In genomic region chr1:1434812-1435093, GRCh38 we compare ENCODE assay signal across 11 cellular contexts. TPM values are rescaled to one million over a fixed set of nuclear protein-coding genes. Genes with fewer than 3 reads are reported as not detected.
DNase-seq lines count a peak whose midpoint lies in the region; TF ChIP-seq lines count a peak whose summit lies in the region.
"Had no signal": no experiment of that assay in that cellular context is flagged by ENCODE, and none has a peak within 500 bp of the region (broad histone marks: within the 10 kb centered on the region; RNA-seq: fewer than 3 reads in every experiment).

No MANE protein-coding gene starts in this region.

- DNase-seq in activated naive CD4-positive, alpha-beta T cell treated with anti-CD3 and anti-CD28 coated beads for 36 hours = no peak
- no peak for DNase-seq in activated naive CD4-positive, alpha-beta T cell (lab: John Stamatoyannopoulos, UW)
- DNase-seq in MCF 10A (ENCODE audit: unreplicated experiment) (no peak), tibial nerve (ENCODE audit: low spot score in 2 of 2) (no peak), anterior cingulate cortex (lab: John Stamatoyannopoulos, UW) (no peak), NCI-H2227 (lab: John Stamatoyannopoulos, UW; ENCODE audit: unreplicated experiment) (no peak), NCI-H526 treated with DMSO at 0.1 percent for 48 hours (lab: John Stamatoyannopoulos, UW) (no peak)
- DNase-seq: NCI-H2029 had no signal

- H3K4me3 ChIP-seq in mucosa of rectum (ENCODE audit: low read length in 2 of 2) (peak overlapping the region; percentile 62 to 71), tibial nerve (peak overlapping the region; percentile 24 to 72 (median 46))

- peak overlapping the region; percentile 50 for H3K4me3 Mint-ChIP-seq in activated naive CD4-positive, alpha-beta T cell treated with anti-CD3 and anti-CD28 coated beads for 36 hours
- peak overlapping the region; percentile 53 for H3K4me3 Mint-ChIP-seq in MCF 10A (ENCODE audit: unreplicated experiment)

- TF ChIP-seq POLR2A in tibial nerve (IDR thresholded peaks at IDR 0.05) = no peak

- TF ChIP-seq EP300 in tibial nerve (IDR thresholded peaks at IDR 0.05) = no peak

- CTCF ChIA-PET in activated naive CD4-positive, alpha-beta T cell treated with anti-CD3 and anti-CD28 coated beads for 36 hours (lab: Charles Lee) = no interaction called here
- CTCF ChIA-PET in MCF 10A (lab: Yijun Ruan, JAX) = no interaction called here

- H3K27me3 ChIP-seq in mucosa of rectum (ENCODE audit: control insufficient read depth in 2 of 2, insufficient read depth in 2 of 2, low read length in 2 of 2) = peaks cover 4% of the 10 kb centered on the region in 2 donors
- H3K27me3 ChIP-seq in tibial nerve = peaks cover 0 to 6% of the 10 kb centered on the region in 2 donors

- 60 to 100% methylated on average over 1 to 3 of the region's 3 CpGs for WGBS in tibial nerve, 2 donors

- no peak overlapping the region for H3K27ac Mint-ChIP-seq in activated naive CD4-positive, alpha-beta T cell treated with anti-CD3 and anti-CD28 coated beads for 36 hours
- no peak overlapping the region for H3K27ac Mint-ChIP-seq in MCF 10A (ENCODE audit: low read depth, unreplicated experiment)
- H3K27ac Mint-ChIP-seq: dendritic cell treated with granulocyte-macrophage colony-stimulating factor and Interleukin-4, amounts not matched to agents 40 ng/mL and 50 ng/mL, for 4 days had no signal

- no peaks in the 10 kb centered on the region for H3K9me3 Mint-ChIP-seq in activated naive CD4-positive, alpha-beta T cell treated with anti-CD3 and anti-CD28 coated beads for 36 hours
- H3K9me3 Mint-ChIP-seq in MCF 10A (ENCODE audit: unreplicated experiment) = no peaks in the 10 kb centered on the region
- H3K9me3 Mint-ChIP-seq: dendritic cell treated with granulocyte-macrophage colony-stimulating factor and Interleukin-4, amounts not matched to agents 40 ng/mL and 50 ng/mL, for 4 days had no signal

- POLR2A ChIA-PET in MCF 10A (lab: Yijun Ruan, JAX) = no interaction called here

- peak overlapping the region; percentile 49 to 55 for H3K9ac ChIP-seq in mucosa of rectum (ENCODE audit: low read depth in 1 of 2, low read length in 2 of 2)

- peaks cover 58 to 62% of the 10 kb centered on the region in 2 donors for H3K4me1 ChIP-seq in mucosa of rectum (ENCODE audit: control insufficient read depth in 2 of 2, insufficient read depth in 2 of 2, low read length in 2 of 2)
- H3K4me1 ChIP-seq in tibial nerve = peaks cover 10 to 93% (median 70%) of the 10 kb centered on the region in 4 donors

- H3K4me1 Mint-ChIP-seq in activated naive CD4-positive, alpha-beta T cell treated with anti-CD3 and anti-CD28 coated beads for 36 hours (ENCODE audit: low read depth) = peaks cover 11% of the 10 kb centered on the region
- no peaks in the 10 kb centered on the region for H3K4me1 Mint-ChIP-seq in MCF 10A (ENCODE audit: insufficient read depth, unreplicated experiment)

- intact Hi-C loops in activated naive CD4-positive, alpha-beta T cell treated with anti-CD3 and anti-CD28 coated beads for 36 hours (cut with micrococcal nuclease) = no loop called here
- intact Hi-C loops in MCF 10A (cut with micrococcal nuclease) = no loop called here

- H3K36me3 Mint-ChIP-seq in activated naive CD4-positive, alpha-beta T cell treated with anti-CD3 and anti-CD28 coated beads for 36 hours (ENCODE audit: low read depth) = no peaks in the 10 kb centered on the region
- H3K36me3 Mint-ChIP-seq in MCF 10A (ENCODE audit: insufficient read depth, unreplicated experiment) = no peaks in the 10 kb centered on the region

- H3K27me3 Mint-ChIP-seq in activated naive CD4-positive, alpha-beta T cell treated with anti-CD3 and anti-CD28 coated beads for 36 hours (ENCODE audit: low read depth) = peaks cover 25% of the 10 kb centered on the region
- no peaks in the 10 kb centered on the region for H3K27me3 Mint-ChIP-seq in MCF 10A (ENCODE audit: insufficient read depth, unreplicated experiment)

- H3K9me3 ChIP-seq in mucosa of rectum (ENCODE audit: control insufficient read depth in 2 of 2, low read length in 2 of 2) = no peaks in the 10 kb centered on the region
- no peaks in the 10 kb centered on the region for H3K9me3 ChIP-seq in tibial nerve

- H3K27ac ChIP-seq in mucosa of rectum (ENCODE audit: low read depth in 2 of 2, low read length in 2 of 2) = peak overlapping the region; percentile 92 to 93
- peak overlapping the region; percentile 49 to 99 (median 86) for H3K27ac ChIP-seq in tibial nerve

- H3K36me3 ChIP-seq in mucosa of rectum (ENCODE audit: control insufficient read depth in 2 of 2, insufficient read depth in 2 of 2, low read length in 2 of 2) = no peaks in the 10 kb centered on the region
- H3K36me3 ChIP-seq in tibial nerve = peaks cover 0 to 12% (median 0%) of the 10 kb centered on the region in 3 donors

- BruUV-seq in MCF 10A (replicated peaks; lab: Mats Ljungman, UMichigan) = no TSS peak

- TF ChIP-seq CTCF in MCF 10A (IDR thresholded peaks at IDR 0.05; ENCODE audit: unreplicated experiment) (no peak), tibial nerve (IDR thresholded peaks at IDR 0.05) (no peak)

RNA-seq across cellular contexts. Expression of gene VWA1, which starts 0.7 kb away (rescaled TPM):
- total RNA-seq in activated naive CD4-positive, alpha-beta T cell treated with anti-CD3 and anti-CD28 coated beads for 36 hours = under 1 TPM; 0.72 to 0.74 TPM
- total RNA-seq in MCF 10A (2022) = 0.37 and 0.54 TPM in 2 replicates
- total RNA-seq in tibial nerve = 100 to 1,000 TPM; 142 to 261 (median 161) TPM

RNA-seq across cellular contexts. Expression of gene ANKRD65, which starts 13.7 kb away (rescaled TPM):
- not detected for total RNA-seq in activated naive CD4-positive, alpha-beta T cell treated with anti-CD3 and anti-CD28 coated beads for 36 hours
- total RNA-seq in MCF 10A (2022) = 0.86 and 1.4 TPM in 2 replicates
- 10 to 100 TPM; 13.8 to 32.6 (median 19.4) TPM for total RNA-seq in tibial nerve
- total RNA-seq: myocyte had no signal

RNA-seq across cellular contexts. Expression of gene ATAD3C, which starts 14.7 kb away (rescaled TPM):
- under 1 TPM; 0.42 to 0.57 TPM for total RNA-seq in activated naive CD4-positive, alpha-beta T cell treated with anti-CD3 and anti-CD28 coated beads for 36 hours
- 0.27 and 2.0 TPM in 2 replicates for total RNA-seq in MCF 10A (2022)
- total RNA-seq in tibial nerve = 1 to 10 TPM in 3 of 4 donors, under 1 TPM in 1; 0.42 to 9.9 (median 3.2) TPM
- total RNA-seq: myocyte had no signal

RNA-seq across cellular contexts. Expression of gene MRPL20, which starts 27.7 kb away (rescaled TPM):
- 100 to 1,000 TPM; 103 to 107 TPM for total RNA-seq in activated naive CD4-positive, alpha-beta T cell treated with anti-CD3 and anti-CD28 coated beads for 36 hours
- total RNA-seq in MCF 10A (2022) (131 and 137 TPM in 2 replicates), tibial nerve (100 to 1,000 TPM in 3 of 4 donors, 10 to 100 TPM in 1; 84.9 to 165 (median 139) TPM)

RNA-seq across cellular contexts. Expression of gene CCNL2, which starts 35.6 kb away (rescaled TPM):
- 100 to 1,000 TPM in 1 of 2 experiments, 10 to 100 TPM in 1; 97.7 to 108 TPM for total RNA-seq in activated naive CD4-positive, alpha-beta T cell treated with anti-CD3 and anti-CD28 coated beads for 36 hours
- total RNA-seq in MCF 10A (2022) (230 and 248 TPM in 2 replicates), tibial nerve (100 to 1,000 TPM; 311 to 362 (median 339) TPM)

Comparison
In these comparisons a context has a peak if more than half of its experiments do, and no peak if none do; other contexts are left out.
1. RNA of gene VWA1, which starts 0.7 kb away (total RNA-seq): 142 to 261 TPM in tibial nerve; 0.72 to 0.74 TPM in activated naive CD4-positive, alpha-beta T cell treated with anti-CD3 and anti-CD28 coated beads for 36 hours and 0.37 to 0.54 TPM in MCF 10A; every median in the first group is over 10 times any median in the second.